ENCODE assay signal across 10 cellular contexts in genomic region chr9:37144762-37145161, GRCh38. TPM values are rescaled to one million over a fixed set of nuclear protein-coding genes. Genes with fewer than 3 reads are reported as not detected.
DNase-seq lines count a peak whose midpoint lies in the region; ATAC-seq and TF ChIP-seq lines count a peak whose summit lies in the region.
"Had no signal": no experiment of that assay in that cellular context is flagged by ENCODE, and none has a peak within 500 bp of the region (broad histone marks: within the 10 kb centered on the region; RNA-seq: fewer than 3 reads in every experiment).

No MANE protein-coding gene starts in this region.

- H3K36me3 ChIP-seq in H7 (replicated peaks; ENCODE audit: control insufficient read depth, insufficient read depth, low read length) (no peaks in the 10 kb centered on the region), upper lobe of right lung (no peaks in the 10 kb centered on the region)

- intact Hi-C loops in upper lobe of right lung (cut with DNase I) = no loop called here

- H3K27me3 ChIP-seq in H7 (ENCODE audit: control insufficient read depth, insufficient read depth, low read length) (no peaks in the 10 kb centered on the region), upper lobe of right lung (no peaks in the 10 kb centered on the region)

- H3K4me1 ChIP-seq in upper lobe of right lung = peaks cover 7% of the 10 kb centered on the region

- no peak for TF ChIP-seq CTCF in upper lobe of right lung (IDR thresholded peaks at IDR 0.05)

- no peaks in the 10 kb centered on the region for H3K9me3 ChIP-seq in upper lobe of right lung

- H3K4me3 ChIP-seq in H7 (ENCODE audit: insufficient read depth, low read depth, low read length) (no peak overlapping the region), upper lobe of right lung (no peak overlapping the region)

- peak; percentile 21 for DNase-seq in H7
- DNase-seq in OCI-M1 (lab: John Stamatoyannopoulos, UW) = peak; percentile 31
- DNase-seq in myocyte (ENCODE audit: low read depth) = peak; percentile 36
- DNase-seq in upper lobe of right lung = no peak
- no peak for DNase-seq in NCI-H2081 (lab: John Stamatoyannopoulos, UW)
- no peak for DNase-seq in NCI-H2196 (lab: John Stamatoyannopoulos, UW; ENCODE audit: unreplicated experiment)
- no peak for DNase-seq in DMS79 treated with DMSO at 0.1 percent for 48 hours (lab: John Stamatoyannopoulos, UW)
- DNase-seq: NCI-H1048, WERI-Rb-1 had no signal

- no peak overlapping the region for H3K27ac ChIP-seq in upper lobe of right lung
- H3K27ac ChIP-seq: WERI-Rb-1 had no signal

- ATAC-seq in GM18498 (IDR thresholded peaks at IDR 0.05; ENCODE audit: unreplicated experiment) = peak; percentile 57
- ATAC-seq in upper lobe of right lung = no peak

RNA-seq across cellular contexts. Expression of gene ZCCHC7, which starts 24.4 kb away (rescaled TPM):
- total RNA-seq in H7 (2014; rRNA removed; shearing (Covaris generic)) = 20.5 and 28.6 TPM in 2 replicates
- 11.9 and 21.0 TPM in 2 replicates for total RNA-seq in myocyte
- polyA plus RNA-seq in myocyte (2012) = 8.5 TPM
- total RNA-seq in upper lobe of right lung = 20.9 TPM

Comparison
In these comparisons a context has a peak if more than half of its experiments do, and no peak if none do; other contexts are left out.
1. DNase-seq: peak in H7 (single experiment), OCI-M1 (single experiment) and myocyte (single experiment); none in upper lobe of right lung (single experiment), NCI-H2081 (0 of 2), NCI-H2196 (single experiment) and DMS79 treated with DMSO at 0.1 percent for 48 hours (single experiment).